1 cellular context compared by ENCODE assay signal in genomic region chr17:77842906-77843249, GRCh38.
TF ChIP-seq lines count a peak whose summit lies in the region.

No MANE protein-coding gene starts in this region.

TF ChIP-seq in IMR-90, 13 proteins besides CTCF, POLR2A, EP300 and RAD21 (continued from another document):
- TF ChIP-seq FOS (IDR thresholded peaks at IDR 0.05; ENCODE audit: low read depth, low read length) (no peak), SMC3 (IDR thresholded peaks at IDR 0.05; ENCODE audit: low read depth, low read length) (no peak), USF2 (IDR thresholded peaks at IDR 0.05; ENCODE audit: low read depth, low read length) (no peak), MAFK (IDR thresholded peaks at IDR 0.05; ENCODE audit: low read depth, low read length) (no peak), CHD1 (IDR thresholded peaks at IDR 0.05; ENCODE audit: low read depth, low read length) (no peak), BHLHE40 (IDR thresholded peaks at IDR 0.05; ENCODE audit: low read depth, low read length) (no peak), RFX5 (IDR thresholded peaks at IDR 0.05; ENCODE audit: low read depth, low read length) (no peak)
